10 cellular contexts compared by ENCODE assay signal in the genomic region with DNA sequence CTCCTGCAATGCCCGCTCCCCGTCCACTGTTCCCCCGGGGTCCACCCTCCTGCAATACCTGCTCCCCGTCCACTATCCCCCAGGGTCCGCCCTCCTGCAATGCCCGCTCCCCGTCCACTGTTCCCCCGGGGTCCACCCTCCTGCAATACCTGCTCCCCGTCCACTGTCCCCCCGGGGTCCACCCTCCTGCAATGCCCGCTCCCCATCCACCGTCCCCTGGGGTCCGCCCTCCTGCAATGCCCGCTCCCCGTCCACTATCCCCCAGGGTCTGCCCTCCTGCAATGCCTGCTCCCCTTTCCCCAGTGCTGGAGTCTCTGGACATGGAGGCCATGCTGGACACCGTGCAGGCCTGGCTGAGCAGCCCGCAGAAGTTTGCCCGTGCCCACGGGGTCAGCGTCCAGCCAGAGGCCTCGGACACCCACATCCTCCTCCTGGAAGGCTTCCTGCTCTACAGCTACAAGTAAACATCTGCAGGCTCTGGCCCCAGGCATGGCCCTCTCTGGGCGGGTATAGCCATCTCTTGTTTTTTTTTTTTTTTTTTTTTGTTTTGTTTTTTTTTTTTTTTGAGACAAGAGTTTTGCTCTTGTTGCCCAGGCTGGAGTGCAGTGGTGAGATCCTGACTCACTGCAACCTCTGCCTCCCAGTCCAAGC. TPM values are rescaled to one million over a fixed set of nuclear protein-coding genes. Genes with fewer than 3 reads are reported as not detected.
"Had no signal": no experiment of that assay in that cellular context is flagged by ENCODE, and none has a peak within 500 bp of the region (broad histone marks: within the 10 kb centered on the region; RNA-seq: fewer than 3 reads in every experiment).

No MANE protein-coding gene starts in this region.

RNA-seq across cellular contexts. Expression of a gene that starts 5.6 kb away (rescaled TPM):
- total RNA-seq: HepG2, HT1080, IMR-90, M059J, OCI-LY7, PC-3, Peyer's patch, RPMI7951 had no signal
- polyA plus RNA-seq: HepG2, IMR-90 had no signal

RNA-seq across cellular contexts. Expression of a gene that starts 57.9 kb away (rescaled TPM):
- total RNA-seq: HepG2, HT1080, OCI-LY7, PC-3, Right ventricle myocardium inferior, RPMI7951, SJCRH30 had no signal
- polyA plus RNA-seq: HepG2 had no signal
